In genomic region chr3:148873928-148874326, GRCh38 we compare ENCODE assay signal across 1 cellular context.
A peak's percentile ranks its signal among the peaks of the same experiment; 100 is the strongest.
TF ChIP-seq lines count a peak whose summit lies in the region.

No MANE protein-coding gene starts in this region.

TF ChIP-seq in endothelial cell of umbilical vein, 7 proteins besides CTCF, POLR2A, EP300 and RAD21:
- TF ChIP-seq GATA2 (IDR thresholded peaks at IDR 0.05; ENCODE audit: insufficient read depth, insufficient read length, low read depth, low read length) (peak; percentile 66), MYC (IDR thresholded peaks at IDR 0.05; ENCODE audit: low read depth, low read length) (no peak), JUN (IDR thresholded peaks at IDR 0.05; ENCODE audit: borderline replicate concordance, insufficient read depth, insufficient read length, low read depth) (peak; percentile 50)
